8 cellular contexts compared by ENCODE assay signal in the genomic region with DNA sequence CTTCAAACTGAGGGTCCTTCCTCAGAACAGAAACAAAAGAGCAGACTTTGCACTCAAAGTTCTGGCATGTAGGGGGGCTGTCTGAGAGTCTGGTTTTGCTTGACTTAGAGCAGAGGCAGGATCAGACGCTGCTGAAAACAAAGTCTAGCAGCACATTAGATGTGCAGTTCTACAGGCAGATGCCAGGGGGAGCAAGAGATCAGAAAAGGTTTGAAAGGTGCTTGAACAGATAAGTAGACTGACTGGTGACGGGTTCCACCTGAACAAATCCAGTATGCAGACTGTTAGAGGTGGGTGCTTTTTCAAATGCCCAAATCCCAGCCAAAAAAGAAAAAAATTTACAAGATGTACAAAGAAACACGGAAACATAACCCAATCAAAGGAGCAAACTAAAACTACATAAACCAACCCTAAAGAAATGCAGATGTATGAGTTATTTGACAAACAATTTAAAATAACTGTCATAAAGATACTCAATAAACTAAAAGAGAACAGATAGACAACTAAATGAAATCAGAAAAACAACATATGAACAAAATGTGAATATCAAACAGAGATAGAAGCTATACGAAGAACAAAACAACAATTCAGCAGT.
DNase-seq lines count a peak whose midpoint lies in the region; ATAC-seq and TF ChIP-seq lines count a peak whose summit lies in the region.

No MANE protein-coding gene starts in this region.

- H3K27me3 ChIP-seq in MM.1S (replicated peaks; ENCODE audit: insufficient read depth, low read length) (no peaks in the 10 kb centered on the region), thoracic aorta (replicated peaks; ENCODE audit: insufficient read depth) (no peaks in the 10 kb centered on the region)

- H3K4me1 Mint-ChIP-seq in T-helper 17 cell (peaks cover 5% of the 10 kb centered on the region), chondrocyte (ENCODE audit: low read depth) (no peaks in the 10 kb centered on the region)

- H3K9me3 Mint-ChIP-seq in chondrocyte (ENCODE audit: low read depth), result peaks cover 6% of the 10 kb centered on the region

- H3K36me3 Mint-ChIP-seq in T-helper 17 cell (ENCODE audit: low read depth) (peaks cover 5% of the 10 kb centered on the region), chondrocyte (ENCODE audit: low read depth) (no peaks in the 10 kb centered on the region)

- H3K36me3 ChIP-seq in MM.1S (replicated peaks; ENCODE audit: insufficient read depth, low read length), result no peaks in the 10 kb centered on the region
- no peaks in the 10 kb centered on the region for H3K36me3 ChIP-seq in thoracic aorta

- H4K20me1 ChIP-seq in MM.1S (ENCODE audit: insufficient read depth, low read length), result no peaks in the 10 kb centered on the region

- H3K79me2 ChIP-seq in MM.1S (ENCODE audit: low read length), result no peaks in the 10 kb centered on the region

- TF ChIP-seq CTCF in AG09319 (IDR thresholded peaks at IDR 0.05; ENCODE audit: low read depth, low read length), result peak; percentile 91
- peak; percentile 89 for TF ChIP-seq CTCF in GM12873 (IDR thresholded peaks at IDR 0.05; ENCODE audit: insufficient read depth, low read depth, low read length, missing control alignments)
- peak; percentile 77 for TF ChIP-seq CTCF in HFF-Myc (IDR thresholded peaks at IDR 0.05; ENCODE audit: low read depth, low read length, missing control alignments)
- peak; percentile 44 for TF ChIP-seq CTCF in MM.1S (IDR thresholded peaks at IDR 0.05; ENCODE audit: low read length)
- peak; percentile 86 for TF ChIP-seq CTCF in chondrocyte (IDR thresholded peaks at IDR 0.05)
- TF ChIP-seq CTCF in thoracic aorta (IDR thresholded peaks at IDR 0.05), result peak; percentile 69

- no peak overlapping the region for H3K9ac ChIP-seq in MM.1S (ENCODE audit: low read length)

- no peaks in the 10 kb centered on the region for H3F3A ChIP-seq in MM.1S (ENCODE audit: insufficient read depth, low read length)

- H3K27me3 Mint-ChIP-seq in T-helper 17 cell, result peaks cover 22% of the 10 kb centered on the region
- peaks cover 4% of the 10 kb centered on the region for H3K27me3 Mint-ChIP-seq in chondrocyte (ENCODE audit: low read depth)

- H3K4me3 ChIP-seq in HFF-Myc (replicated peaks; ENCODE audit: low read depth, low read length) (no peak overlapping the region), MM.1S (ENCODE audit: low read length) (no peak overlapping the region), thoracic aorta (no peak overlapping the region)

- no peak overlapping the region for H3K4me3 Mint-ChIP-seq in T-helper 17 cell
- no peak overlapping the region for H3K4me3 Mint-ChIP-seq in chondrocyte (ENCODE audit: unreplicated experiment)

- no peak overlapping the region for H2AFZ ChIP-seq in MM.1S (ENCODE audit: low read length)

- H3K4me1 ChIP-seq in MM.1S (ENCODE audit: low read length), result no peaks in the 10 kb centered on the region
- no peaks in the 10 kb centered on the region for H3K4me1 ChIP-seq in thoracic aorta (ENCODE audit: control insufficient read depth in 1 of 2, low read depth in 2 of 2)

- ATAC-seq in T-helper 17 cell (peak; percentile 80), thoracic aorta (ENCODE audit: insufficient number of reproducible peaks, low FRiP score, low read depth) (no peak)

- H3K4me2 ChIP-seq in MM.1S (ENCODE audit: low read depth, low read length), result no peak overlapping the region

- DNase-seq in AG09319 (ENCODE audit: extremely low read depth, low read depth), result no peak
- no peak for DNase-seq in HFF-Myc (ENCODE audit: extremely low read depth, low read depth)
- DNase-seq in MM.1S, result no peak
- peak in 2 of 3 donors; percentile 8 to 32 for DNase-seq in T-helper 17 cell
- no peak for DNase-seq in chondrocyte (ENCODE audit: low spot score)
- peak; percentile 29 for DNase-seq in medulla oblongata (ENCODE audit: extremely low spot score)
- no peak for DNase-seq in thoracic aorta (ENCODE audit: low spot score)

- H3K27ac Mint-ChIP-seq in T-helper 17 cell, result peak overlapping the region; percentile 62
- no peak overlapping the region for H3K27ac Mint-ChIP-seq in chondrocyte (ENCODE audit: unreplicated experiment)

- no peak overlapping the region for H3K27ac ChIP-seq in MM.1S (ENCODE audit: low read length)
- H3K27ac ChIP-seq in thoracic aorta, result no peak overlapping the region

- no peaks in the 10 kb centered on the region for H3K9me2 ChIP-seq in MM.1S (replicated peaks; ENCODE audit: insufficient read depth, low read length)

- H3K9me3 ChIP-seq in MM.1S (replicated peaks; ENCODE audit: insufficient read depth, low read length) (no peaks in the 10 kb centered on the region), T-helper 17 cell (ENCODE audit: control insufficient read depth, low read length, poor library complexity, severe bottlenecking) (no peaks in the 10 kb centered on the region), thoracic aorta (no peaks in the 10 kb centered on the region)

Comparison
In these comparisons a context has a peak if more than half of its experiments do, and no peak if none do; other contexts are left out.
1. DNase-seq: peak in T-helper 17 cell (2 of 3) and medulla oblongata (single experiment); none in AG09319 (single experiment), HFF-Myc (single experiment), MM.1S (single experiment), chondrocyte (single experiment) and thoracic aorta (single experiment).
2. Peak in every context shown above with its lines, with median percentiles within 50 percentile points of each other: CTCF ChIP-seq.